Comparison of ENCODE assay signal across 21 cellular contexts in genomic region chr9:125681657-125682056, GRCh38. TPM values are rescaled to one million over a fixed set of nuclear protein-coding genes. Genes with fewer than 3 reads are reported as not detected.
DNase-seq lines count a peak whose midpoint lies in the region; ATAC-seq, FAIRE-seq and TF ChIP-seq lines count a peak whose summit lies in the region.
"Had no signal": no experiment of that assay in that cellular context is flagged by ENCODE, and none has a peak within 500 bp of the region (broad histone marks: within the 10 kb centered on the region; RNA-seq: fewer than 3 reads in every experiment).

No MANE protein-coding gene starts in this region.

- peak overlapping the region; percentile 39 for H3K27ac Mint-ChIP-seq in chondrocyte (ENCODE audit: unreplicated experiment)
- H3K27ac Mint-ChIP-seq in stimulated activated memory B cell treated with anti-CD40 and anti-IgM and Interleukin-4, amounts not matched to agents 10 μg/mL and 1 μg/mL and 100 μg/mL, for 72 hours = peak overlapping the region; percentile 6
- H3K27ac Mint-ChIP-seq: B cell; CD8-positive, alpha-beta T cell had no signal

- no peak for ATAC-seq in stimulated activated memory B cell treated with anti-CD40 and anti-IgM and Interleukin-4, amounts not matched to agents 10 μg/mL and 1 μg/mL and 100 μg/mL, for 72 hours
- ATAC-seq in GM21367 (IDR thresholded peaks at IDR 0.05; ENCODE audit: unreplicated experiment) (no peak), left colon (no peak)
- ATAC-seq: CD8-positive, alpha-beta T cell had no signal

- H3K9me3 Mint-ChIP-seq in chondrocyte (ENCODE audit: low read depth) = no peaks in the 10 kb centered on the region
- no peaks in the 10 kb centered on the region for H3K9me3 Mint-ChIP-seq in stimulated activated memory B cell treated with anti-CD40 and anti-IgM and Interleukin-4, amounts not matched to agents 10 μg/mL and 1 μg/mL and 100 μg/mL, for 72 hours
- H3K9me3 Mint-ChIP-seq: CD8-positive, alpha-beta T cell had no signal

- no peak for TF ChIP-seq POLR2A in H54 (IDR thresholded peaks at IDR 0.05; ENCODE audit: low read depth, low read length)

- intact Hi-C loops in left colon (cut with DNase I, micrococcal nuclease) = no loop called here

- H3K4me3 ChIP-seq in SJCRH30 = no peak overlapping the region
- H3K4me3 ChIP-seq: BLaER1 treated with 17β-estradiol and CSF1 and Interleukin-3, amounts not matched to agents 10 nM and 100 nM; GM12878 had no signal

- H3K9me3 ChIP-seq in SJCRH30 (replicated peaks) = no peaks in the 10 kb centered on the region
- H3K9me3 ChIP-seq: BLaER1 treated with 17β-estradiol and CSF1 and Interleukin-3, amounts not matched to agents 10 nM and 100 nM had no signal

- TF ChIP-seq CTCF in chondrocyte (IDR thresholded peaks at IDR 0.05) = no peak

- no peak for DNase-seq in H54 (ENCODE audit: insufficient read length, low spot score)
- no peak for DNase-seq in SJCRH30
- no peak for DNase-seq in chondrocyte (ENCODE audit: low spot score)
- no peak for DNase-seq in DMS79 (lab: John Stamatoyannopoulos, UW)
- no peak for DNase-seq in activated CD4-positive, alpha-beta T cell treated with anti-CD3 and anti-CD28 coated beads for 1 hour
- DNase-seq in left colon = no peak
- DNase-seq: Calu3; CD8-positive, alpha-beta T cell; DND-41; EL; HCEC 1CT; IMR-90; KBM-7 had no signal

- peaks cover 35% of the 10 kb centered on the region for H3K4me1 Mint-ChIP-seq in chondrocyte (ENCODE audit: low read depth)
- peaks cover 53% of the 10 kb centered on the region for H3K4me1 Mint-ChIP-seq in stimulated activated memory B cell treated with anti-CD40 and anti-IgM and Interleukin-4, amounts not matched to agents 10 μg/mL and 1 μg/mL and 100 μg/mL, for 72 hours

- no peaks in the 10 kb centered on the region for H3K36me3 Mint-ChIP-seq in chondrocyte (ENCODE audit: low read depth)
- peaks cover 29% of the 10 kb centered on the region for H3K36me3 Mint-ChIP-seq in stimulated activated memory B cell treated with anti-CD40 and anti-IgM and Interleukin-4, amounts not matched to agents 10 μg/mL and 1 μg/mL and 100 μg/mL, for 72 hours

- peak; percentile 11 for FAIRE-seq in H54 (lab: Jason Lieb, UNC)
- FAIRE-seq: GM19239, H1 had no signal

- H3K27me3 Mint-ChIP-seq in chondrocyte (ENCODE audit: low read depth) = no peaks in the 10 kb centered on the region
- no peaks in the 10 kb centered on the region for H3K27me3 Mint-ChIP-seq in stimulated activated memory B cell treated with anti-CD40 and anti-IgM and Interleukin-4, amounts not matched to agents 10 μg/mL and 1 μg/mL and 100 μg/mL, for 72 hours
- H3K27me3 Mint-ChIP-seq: B cell had no signal

- H3K27me3 ChIP-seq in SJCRH30 = no peaks in the 10 kb centered on the region
- H3K27me3 ChIP-seq: BLaER1 treated with 17β-estradiol and CSF1 and Interleukin-3, amounts not matched to agents 10 nM and 100 nM had no signal

- H3K4me3 Mint-ChIP-seq in chondrocyte (ENCODE audit: unreplicated experiment) = no peak overlapping the region
- no peak overlapping the region for H3K4me3 Mint-ChIP-seq in stimulated activated memory B cell treated with anti-CD40 and anti-IgM and Interleukin-4, amounts not matched to agents 10 μg/mL and 1 μg/mL and 100 μg/mL, for 72 hours
- H3K4me3 Mint-ChIP-seq: B cell; CD8-positive, alpha-beta T cell had no signal

- no peaks in the 10 kb centered on the region for H3K36me3 ChIP-seq in SJCRH30

- peak overlapping the region; percentile 13; the same call in 1 of the 2 replicates for H3K27ac ChIP-seq in SJCRH30
- H3K27ac ChIP-seq: BLaER1 treated with 17β-estradiol and CSF1 and Interleukin-3, amounts not matched to agents 10 nM and 100 nM; HL-60 had no signal

- H3K4me1 ChIP-seq in SJCRH30 = peaks cover 40% of the 10 kb centered on the region
- H3K4me1 ChIP-seq: BLaER1 treated with 17β-estradiol and CSF1 and Interleukin-3, amounts not matched to agents 10 nM and 100 nM had no signal

RNA-seq across cellular contexts. Expression of gene MAPKAP1, which starts 25.4 kb away (rescaled TPM):
- total RNA-seq in SJCRH30 (2014; rRNA removed; shearing (Covaris generic)) = 103 and 109 TPM in 2 replicates
- total RNA-seq in chondrocyte (80.3 to 93.9 TPM (median 91.5 TPM) in 3 replicates), left colon (10 to 100 TPM; 56.5 to 63.8 TPM)
